9 cellular contexts compared by ENCODE assay signal in the genomic region with DNA sequence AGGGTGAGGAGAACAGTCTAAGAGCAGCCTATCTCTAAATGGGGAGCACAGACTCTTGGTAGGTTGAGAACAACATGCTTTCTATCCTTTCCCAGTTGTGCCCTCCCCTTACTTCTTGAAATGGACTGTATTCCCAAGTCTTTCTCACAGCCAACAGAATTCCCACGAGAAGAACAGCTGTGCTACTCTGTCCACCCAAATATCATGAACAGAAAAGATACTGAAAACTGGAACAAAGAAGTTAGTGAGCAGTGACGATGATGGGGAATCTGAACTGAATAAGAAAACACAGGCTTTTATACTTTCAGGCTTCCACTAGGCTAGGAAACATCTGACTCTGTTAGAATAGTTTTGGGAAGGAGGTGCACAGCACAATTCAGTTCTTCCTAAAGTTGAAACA. TPM values are rescaled to one million over a fixed set of nuclear protein-coding genes. Genes with fewer than 3 reads are reported as not detected.
A peak's percentile ranks its signal among the peaks of the same experiment; 100 is the strongest.
DNase-seq lines count a peak whose midpoint lies in the region; ATAC-seq and TF ChIP-seq lines count a peak whose summit lies in the region.
"Had no signal": no experiment of that assay in that cellular context is flagged by ENCODE, and none has a peak within 500 bp of the region (broad histone marks: within the 10 kb centered on the region; RNA-seq: fewer than 3 reads in every experiment).

No MANE protein-coding gene starts in this region.

- POLR2A ChIA-PET in IMR-90 (lab: Charles Lee; ENCODE audit: unreplicated experiment): no interaction called here

- H3K27me3 Mint-ChIP-seq in brain: peaks cover 9% of the 10 kb centered on the region

- no peak overlapping the region for H2BK5ac ChIP-seq in IMR-90 (ENCODE audit: low read depth, low read length, poor library complexity, severe bottlenecking)

- H3K4me3 ChIP-seq in IMR-90 (ENCODE audit: insufficient read depth, low read depth, low read length): no peak overlapping the region
- no peak overlapping the region for H3K4me3 ChIP-seq in osteoblast (ENCODE audit: insufficient read depth, low read length)

- peaks cover 27% of the 10 kb centered on the region for H3K9me1 ChIP-seq in IMR-90 (ENCODE audit: insufficient read depth, low read length)

- dilution Hi-C loops in IMR-90 (cut with HindIII; ENCODE audit: low sequenced_read_pairs, unreplicated experiment): no loop called here

- H3K27ac ChIP-seq in IMR-90 (ENCODE audit: insufficient read depth, low read length) (no peak overlapping the region), osteoblast (ENCODE audit: low read depth, low read length) (peak overlapping the region; percentile 47)

- no peak overlapping the region for H3K9ac ChIP-seq in IMR-90 (ENCODE audit: low read depth, low read length)

- no peak overlapping the region for H2AK5ac ChIP-seq in IMR-90 (ENCODE audit: low read depth, low read length)

- H3K36me3 ChIP-seq in IMR-90 (ENCODE audit: control insufficient read depth, insufficient read depth, low read length): peaks cover 33% of the 10 kb centered on the region
- H3K36me3 ChIP-seq in osteoblast (ENCODE audit: insufficient read depth, low read length): peaks cover 44% of the 10 kb centered on the region

- no peak overlapping the region for H3K56ac ChIP-seq in IMR-90 (ENCODE audit: extremely low read depth, insufficient read depth, low read length)

- H3K18ac ChIP-seq in IMR-90 (ENCODE audit: low read depth, low read length): no peak overlapping the region

- H2AK9ac ChIP-seq in IMR-90 (replicated peaks; ENCODE audit: low read depth, low read length, poor library complexity): no peak overlapping the region

- H2BK20ac ChIP-seq in IMR-90 (ENCODE audit: low read depth, low read length): no peak overlapping the region

- no peak overlapping the region for H2AFZ ChIP-seq in IMR-90 (replicated peaks; ENCODE audit: low read length, poor library complexity)
- H2AFZ ChIP-seq in osteoblast (ENCODE audit: low read length): no peak overlapping the region

- no peak for TF ChIP-seq CTCF in IMR-90 (conservative IDR thresholded peaks at IDR 0.05; ENCODE audit: low read depth, low read length)
- no peak for TF ChIP-seq CTCF in brain (conservative IDR thresholded peaks at IDR 0.05)
- no peak for TF ChIP-seq CTCF in osteoblast (IDR thresholded peaks at IDR 0.05; ENCODE audit: extremely low read depth, low read depth, low read length)

- TF ChIP-seq POLR2A in IMR-90 (IDR thresholded peaks at IDR 0.05; ENCODE audit: low read depth, low read length): no peak

- no peaks in the 10 kb centered on the region for H3K9me3 ChIP-seq in IMR-90 (ENCODE audit: control insufficient read depth, insufficient read depth, low read length)
- no peaks in the 10 kb centered on the region for H3K9me3 ChIP-seq in osteoblast (ENCODE audit: low read depth, low read length)

- H3K79me2 ChIP-seq in osteoblast (ENCODE audit: insufficient read depth, low read length): peaks cover 79% of the 10 kb centered on the region

- H3K14ac ChIP-seq in IMR-90 (replicated peaks; ENCODE audit: low read depth, low read length): no peak overlapping the region

- peaks cover 74% of the 10 kb centered on the region for H3K4me1 Mint-ChIP-seq in brain

- H3K9me3 Mint-ChIP-seq in brain: no peaks in the 10 kb centered on the region

- BruUV-seq in IMR-90 (replicated peaks; lab: Mats Ljungman, UMichigan): no TSS peak

- CTCF ChIA-PET in IMR-90 (lab: Yijun Ruan, JAX): no interaction called here

- intact Hi-C loops in IMR-90 (cut with micrococcal nuclease): no loop called here

- H3K4me3 Mint-ChIP-seq in brain: peak overlapping the region; percentile 97 to 99 (median 99)

- WGBS in IMR-90 (ENCODE audit: extremely low coverage in 2 of 2, insufficient read length in 1 of 2), 2 experiments: no CpG with 5 or more reads among the region's 2 CpGs

- TF ChIP-seq RAD21 in IMR-90 (IDR thresholded peaks at IDR 0.05; ENCODE audit: low read length): no peak

- in situ Hi-C loops in IMR-90 (cut with MboI; ENCODE audit: low sequenced_read_pairs): no loop called here

- no peak overlapping the region for H4K91ac ChIP-seq in IMR-90 (ENCODE audit: insufficient read depth, low read depth, low read length)

- no peak overlapping the region for H4K8ac ChIP-seq in IMR-90 (ENCODE audit: low read depth in 2 of 2, low read length in 2 of 2)

- H2BK120ac ChIP-seq in IMR-90 (ENCODE audit: low read depth, low read length): no peak overlapping the region

- H4K5ac ChIP-seq in IMR-90 (ENCODE audit: low read depth, low read length): no peak overlapping the region

- no peaks in the 10 kb centered on the region for H3K27me3 ChIP-seq in IMR-90 (ENCODE audit: control insufficient read depth, insufficient read depth, low read length)
- H3K27me3 ChIP-seq in osteoblast (ENCODE audit: insufficient read depth, low read length): no peaks in the 10 kb centered on the region

- peaks cover 0 to 55% of the 10 kb centered on the region in 2 experiments for H3K79me1 ChIP-seq in IMR-90 (ENCODE audit: low read depth in 1 of 2, low read length in 2 of 2)

- no peak overlapping the region for H3K4ac ChIP-seq in IMR-90 (ENCODE audit: low read depth, low read length)

- H3K23ac ChIP-seq in IMR-90 (ENCODE audit: low read depth, low read length): peak overlapping the region; percentile 76

- H3K4me1 ChIP-seq in IMR-90 (ENCODE audit: control insufficient read depth, insufficient read depth, low read length) (peaks cover 6% of the 10 kb centered on the region), osteoblast (ENCODE audit: insufficient read depth, low read length) (peaks cover 31% of the 10 kb centered on the region)

- H3K4me2 ChIP-seq in IMR-90 (ENCODE audit: low read depth, low read length) (peak overlapping the region; percentile 39), osteoblast (ENCODE audit: insufficient read depth, low read length) (peak overlapping the region; percentile 98)

- peak overlapping the region in 4 of 5 experiments; percentile 3 to 100 (median 86) for H3K27ac Mint-ChIP-seq in brain

- ATAC-seq in IMR-90 (ENCODE audit: low read depth): no peak
- no peak for ATAC-seq in HG02623 (IDR thresholded peaks at IDR 0.05; ENCODE audit: unreplicated experiment)

- H4K20me1 ChIP-seq in IMR-90 (ENCODE audit: insufficient read depth, low read length) (peaks cover 70% of the 10 kb centered on the region), osteoblast (ENCODE audit: insufficient read depth, low read length) (peaks cover 65% of the 10 kb centered on the region)

- DNase-seq in IMR-90: no peak
- no peak for DNase-seq in osteoblast (ENCODE audit: insufficient read length, low spot score, missing footprints)
- no peak for DNase-seq in effector CD8-positive, alpha-beta T cell (lab: John Stamatoyannopoulos, UW)
- DNase-seq in stimulated activated CD4-positive, alpha-beta T cell treated with anti-CD3 and anti-CD28 coated beads, Interleukin-2, amount 100 ng/mL, for 48 hours: no peak
- DNase-seq: activated gamma-delta T cell, NCI-H1436 treated with DMSO at 0.1 percent for 48 hours, nucleus accumbens had no signal

- peaks cover 73% of the 10 kb centered on the region for H3K36me3 Mint-ChIP-seq in brain

- H2BK15ac ChIP-seq in IMR-90 (ENCODE audit: low read depth, low read length): no peak overlapping the region

TF ChIP-seq in IMR-90, 13 proteins besides CTCF, POLR2A, EP300 and RAD21:
- TF ChIP-seq SMC3 (IDR thresholded peaks at IDR 0.05; ENCODE audit: low read depth, low read length) (no peak), MXI1 (IDR thresholded peaks at IDR 0.05; ENCODE audit: borderline replicate concordance, low read depth, low read length) (no peak), CHD1 (IDR thresholded peaks at IDR 0.05; ENCODE audit: low read depth, low read length) (no peak), RFX5 (IDR thresholded peaks at IDR 0.05; ENCODE audit: low read depth, low read length) (no peak), MAZ (IDR thresholded peaks at IDR 0.05; ENCODE audit: borderline replicate concordance, low read depth, low read length) (no peak), FOS (IDR thresholded peaks at IDR 0.05; ENCODE audit: low read depth, low read length) (no peak), BHLHE40 (IDR thresholded peaks at IDR 0.05; ENCODE audit: low read depth, low read length) (no peak)
- TF ChIP-seq, protein P1, sequence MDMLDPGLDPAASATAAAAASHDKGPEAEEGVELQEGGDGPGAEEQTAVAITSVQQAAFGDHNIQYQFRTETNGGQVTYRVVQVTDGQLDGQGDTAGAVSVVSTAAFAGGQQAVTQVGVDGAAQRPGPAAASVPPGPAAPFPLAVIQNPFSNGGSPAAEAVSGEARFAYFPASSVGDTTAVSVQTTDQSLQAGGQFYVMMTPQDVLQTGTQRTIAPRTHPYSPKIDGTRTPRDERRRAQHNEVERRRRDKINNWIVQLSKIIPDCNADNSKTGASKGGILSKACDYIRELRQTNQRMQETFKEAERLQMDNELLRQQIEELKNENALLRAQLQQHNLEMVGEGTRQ (IDR thresholded peaks at IDR 0.05; ENCODE audit: low read depth, low read length): no peak

RNA-seq across cellular contexts. Expression of a gene that starts 3.4 kb away (rescaled TPM):
- total RNA-seq in IMR-90 (2012; rRNA removed) (1,223 and 1,512 TPM in 2 replicates), osteoblast (808 and 845 TPM in 2 replicates)
- polyA plus RNA-seq in IMR-90 (2012; rRNA removed) (587 and 662 TPM in 2 replicates), brain (ENCODE audit: insufficient read depth, low read depth, low replicate concordance) (1,047 TPM)
- 249 and 281 TPM in 2 replicates for polyA plus RNA-seq in IMR-90 (2012; cell fraction: cytosol; rRNA removed)
- polyA plus RNA-seq in IMR-90 (2012; cell fraction: nucleus; rRNA removed; ENCODE audit: low replicate concordance): 74.3 and 201 TPM in 2 replicates

RNA-seq across cellular contexts. Expression of a gene that starts 30.4 kb away (rescaled TPM):
- total RNA-seq in IMR-90 (2012; rRNA removed) (12.0 and 15.3 TPM in 2 replicates), osteoblast (5.0 and 5.8 TPM in 2 replicates)
- polyA plus RNA-seq in IMR-90 (2012; rRNA removed) (6.7 and 8.6 TPM in 2 replicates), brain (ENCODE audit: insufficient read depth, low read depth, low replicate concordance) (24.2 TPM)
- 0.96 and 1.0 TPM in 2 replicates for polyA plus RNA-seq in IMR-90 (2012; cell fraction: cytosol; rRNA removed)
- polyA plus RNA-seq in IMR-90 (2012; cell fraction: nucleus; rRNA removed; ENCODE audit: low replicate concordance): 1.4 and 4.9 TPM in 2 replicates

RNA-seq across cellular contexts. Expression of a gene that starts 33.6 kb away (rescaled TPM):
- total RNA-seq in IMR-90 (2012; rRNA removed) (42.7 and 101 TPM in 2 replicates), osteoblast (63.0 and 71.3 TPM in 2 replicates)
- polyA plus RNA-seq in IMR-90 (2012; rRNA removed) (70.4 and 73.2 TPM in 2 replicates), brain (ENCODE audit: insufficient read depth, low read depth, low replicate concordance) (239 TPM)
- polyA plus RNA-seq in IMR-90 (2012; cell fraction: cytosol; rRNA removed): 24.6 and 33.9 TPM in 2 replicates
- polyA plus RNA-seq in IMR-90 (2012; cell fraction: nucleus; rRNA removed; ENCODE audit: low replicate concordance): 13.9 and 18.5 TPM in 2 replicates

RNA-seq across cellular contexts. Expression of a gene that starts 41.4 kb away (rescaled TPM):
- total RNA-seq in IMR-90 (2012; rRNA removed): 1.3 and 1.4 TPM in 2 replicates
- 1.2 and 1.4 TPM in 2 replicates for polyA plus RNA-seq in IMR-90 (2012; rRNA removed)
- 0.54 and 0.57 TPM in 2 replicates for polyA plus RNA-seq in IMR-90 (2012; cell fraction: cytosol; rRNA removed)
- polyA plus RNA-seq in IMR-90 (2012; cell fraction: nucleus; rRNA removed; ENCODE audit: low replicate concordance): 0.40 and 0.92 TPM in 2 replicates
- polyA plus RNA-seq in brain (ENCODE audit: insufficient read depth, low read depth, low replicate concordance): 8.6 TPM
- 0.88 and 4.7 TPM in 2 replicates for total RNA-seq in osteoblast
